ENCODE assay signal across 9 cellular contexts in the genomic region with DNA sequence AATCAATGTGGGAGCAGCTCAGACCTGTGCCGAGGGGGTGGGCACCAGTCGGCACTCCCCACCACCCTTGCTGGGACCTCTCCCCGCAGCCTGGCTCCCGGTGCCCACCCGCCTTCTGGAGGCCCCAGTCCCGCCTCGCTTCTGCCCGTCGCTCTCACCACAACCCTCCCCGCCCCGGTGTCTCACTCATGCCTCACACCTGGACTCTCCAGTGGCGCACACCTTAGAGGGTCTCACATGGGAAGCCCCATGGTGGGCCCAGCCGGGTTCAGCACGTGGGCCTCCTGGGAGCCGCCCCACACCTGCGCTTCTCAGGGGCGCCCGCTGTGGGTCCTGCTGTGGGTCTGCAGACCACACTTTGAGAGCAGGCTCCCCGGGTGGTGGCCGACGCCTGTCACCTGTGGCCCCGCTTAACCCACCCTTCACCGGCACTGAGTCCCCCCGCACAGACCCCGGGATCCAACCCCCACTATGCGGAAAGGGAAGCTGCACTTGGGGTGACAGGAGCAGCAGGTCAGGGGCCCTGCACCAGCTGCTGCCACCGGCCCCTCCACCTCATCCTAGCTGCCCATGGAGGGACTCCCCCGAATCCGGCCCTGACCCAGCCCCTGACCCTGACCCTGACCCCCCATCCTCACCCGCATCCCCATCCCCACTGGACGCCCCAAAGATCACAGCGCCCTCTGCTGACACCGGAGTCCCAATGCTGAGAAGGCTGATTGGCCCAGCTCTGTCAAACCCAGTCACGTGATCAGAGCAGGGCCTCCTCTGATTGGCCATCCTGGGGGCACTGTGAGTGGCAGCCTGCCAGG. TPM values are rescaled to one million over a fixed set of nuclear protein-coding genes. Genes with fewer than 3 reads are reported as not detected.
DNase-seq lines count a peak whose midpoint lies in the region; ATAC-seq, FAIRE-seq and TF ChIP-seq lines count a peak whose summit lies in the region.
"Had no signal": no experiment of that assay in that cellular context is flagged by ENCODE, and none has a peak within 500 bp of the region (broad histone marks: within the 10 kb centered on the region; RNA-seq: fewer than 3 reads in every experiment).

No MANE protein-coding gene starts in this region.

- POLR2A ChIA-PET in Panc1 (lab: Charles Lee) (interaction anchor here (0.6 kb wide), 2 partner anchors 75 to 87 kb away, joined by 4 to 6 read pairs; no protein-coding TSS in a partner anchor), K562 (lab: Yijun Ruan, JAX) (interaction anchor here (0.6 to 0.8 kb wide), 4 partner anchors 13 to 731 kb away, joined by 3 read pairs; no protein-coding TSS in a partner anchor)

- peak overlapping the region; percentile 79 for H2AFZ ChIP-seq in K562 (ENCODE audit: low read depth, low read length)

- DNase-seq in DMS53 (lab: John Stamatoyannopoulos, UW) (peak; percentile 54), DMS53 treated with DMSO at 0.1 percent for 48 hours (lab: John Stamatoyannopoulos, UW; ENCODE audit: unreplicated experiment) (no peak), Panc1 (ENCODE audit: low read depth, low spot score) (no peak), K562 (ENCODE audit: extremely low read depth in 1 of 4, low spot score in 3 of 4) (peak; percentile 85 to 99 (median 98)), H4 (ENCODE audit: low spot score) (no peak), inferior parietal cortex (ENCODE audit: extremely low spot score) (no peak)
- DNase-seq in stimulated activated CD4-positive, alpha-beta T cell treated with anti-CD3 and anti-CD28 coated beads, Interleukin-12 subunit alpha, Interleukin-12 subunit beta, amount 100 ng/mL, for 48 hours (ENCODE audit: low read depth in 2 of 3, low spot score in 1 of 3), result peak; percentile 32 to 38 (median 32)

- H4K20me1 ChIP-seq in K562 (replicated peaks; ENCODE audit: control insufficient read depth, insufficient read depth, low read length), result no peaks in the 10 kb centered on the region

- H3K27me3 ChIP-seq in Panc1 (ENCODE audit: control insufficient read depth, insufficient read depth, low read length) (no peaks in the 10 kb centered on the region), K562 (ENCODE audit: control insufficient read depth in 2 of 2, insufficient read depth in 2 of 2, low read length in 2 of 2) (no peaks in the 10 kb centered on the region)

- H3K4me2 ChIP-seq in K562 (ENCODE audit: insufficient read depth, low read length), result no peak overlapping the region

- TF ChIP-seq POLR2A in K562 (conservative IDR thresholded peaks at IDR 0.05), result no peak

- H3K27ac ChIP-seq in Panc1 (ENCODE audit: low read length), result no peak overlapping the region
- H3K27ac ChIP-seq in K562 (ENCODE audit: extremely low read depth, low read depth, low read length), result no peak overlapping the region

- H3K9me3 ChIP-seq in Panc1 (ENCODE audit: control insufficient read depth, insufficient read depth, low read depth, low read length) (no peaks in the 10 kb centered on the region), K562 (replicated peaks; ENCODE audit: control insufficient read depth, insufficient read depth, low read depth, low read length) (no peaks in the 10 kb centered on the region)

- intact Hi-C loops in Panc1 (cut with micrococcal nuclease; ENCODE audit: unreplicated experiment) (no loop called here), K562 (cut with micrococcal nuclease) (no loop called here)

- H3K9ac ChIP-seq in K562 (ENCODE audit: insufficient read depth in 1 of 2, low read depth in 2 of 2, low read length in 2 of 2), result 0 out of 4 replicates have a peak overlapping the region, but pooled peaks of 1 of the 2 experiments have one; percentile 64

- H3K4me3 ChIP-seq in Panc1 (ENCODE audit: low read depth in 2 of 2, low read length in 2 of 2) (no peak overlapping the region), K562 (no peak overlapping the region)

- FAIRE-seq in K562 (lab: Jason Lieb, UNC), result peak; percentile 96
- FAIRE-seq: TTC549 had no signal

- H3K79me2 ChIP-seq in K562 (ENCODE audit: control insufficient read depth, insufficient read depth, low read length), result no peaks in the 10 kb centered on the region

- 0 out of 2 replicates have a peak, but pooled peaks have one; percentile 38 for ATAC-seq in Panc1
- peak; percentile 96 for ATAC-seq in K562
- no peak for ATAC-seq in GM19328 (IDR thresholded peaks at IDR 0.05; ENCODE audit: unreplicated experiment)

- H3K4me1 ChIP-seq in Panc1 (ENCODE audit: control insufficient read depth, insufficient read depth, low read length) (no peaks in the 10 kb centered on the region; the same call in 1 of the 2 replicates), K562 (replicated peaks in 1 of 2; ENCODE audit: control insufficient read depth in 2 of 2, insufficient read depth in 2 of 2, low read length in 2 of 2) (peaks cover 0 to 54% of the 10 kb centered on the region in 2 experiments; a peak in 2 of 5 replicates)

- TF ChIP-seq CTCF in Panc1 (IDR thresholded peaks at IDR 0.05) (no peak; the same call in 1 of the 2 replicates), K562 (IDR thresholded peaks at IDR 0.05 in 2 of 3, conservative IDR thresholded peaks at IDR 0.05 in 1 of 3; ENCODE audit: insufficient read depth in 2 of 3, low read depth in 1 of 3, low read length in 3 of 3) (peak; percentile 72 to 86 (median 82))

- CTCF ChIA-PET in Panc1 (lab: Charles Lee), result interaction anchor here (1.3 kb wide), 1 partner anchor 13 kb away, joined by 3 read pairs; no protein-coding TSS in a partner anchor
- CTCF ChIA-PET in K562 (lab: Yijun Ruan, JAX; ENCODE audit: low intra/inter-chr PET ratio), result no interaction called here

- in situ Hi-C loops in Panc1 (cut with HindIII; ENCODE audit: low pct_unique_long_range_greater_than_20kb, low sequenced_read_pairs) (no loop called here), K562 (cut with MboI) (no loop called here)

- H3K36me3 ChIP-seq in Panc1 (ENCODE audit: control insufficient read depth, insufficient read depth, low read length) (no peaks in the 10 kb centered on the region), K562 (ENCODE audit: control insufficient read depth, insufficient read depth, low read length) (no peaks in the 10 kb centered on the region)

- no peaks in the 10 kb centered on the region for H3K9me1 ChIP-seq in K562 (ENCODE audit: control insufficient read depth, insufficient read depth, low read length)

- 68% methylated on average over 23 of the region's 34 CpGs for WGBS in K562 (ENCODE audit: insufficient coverage, low coverage, missing lambda C conversion rate)

- TF ChIP-seq RAD21 in K562 (CRISPR knock-in tag; conservative IDR thresholded peaks at IDR 0.05 in 1 of 2, IDR thresholded peaks at IDR 0.05 in 1 of 2), result peak; percentile 23 to 59; a peak in 3 of 4 replicates

- BruUV-seq in Panc1 (replicated peaks; lab: Mats Ljungman, UMichigan) (no TSS peak), K562 (replicated peaks; lab: Mats Ljungman, UMichigan) (no TSS peak)

- TF ChIP-seq EP300 in K562 (IDR thresholded peaks at IDR 0.05; ENCODE audit: low read length), result no peak

TF ChIP-seq in K562, 482 proteins besides CTCF, POLR2A, EP300 and RAD21 (continues in another document):
- TF ChIP-seq PKNOX1 (IDR thresholded peaks at IDR 0.05) (peak; percentile 82), CREM (IDR thresholded peaks at IDR 0.05; ENCODE audit: low read depth) (peak; percentile 46; the same call in 1 of the 2 replicates)

RNA-seq across cellular contexts. Expression of gene SLC38A10, which starts 27.4 kb away (rescaled TPM):
- 188 TPM for total RNA-seq in Panc1 (2021; ENCODE audit: unreplicated experiment)
- polyA plus RNA-seq in Panc1 (2012; ENCODE audit: insufficient read length), result 144 TPM
- 96.2 and 235 TPM in 2 replicates for total RNA-seq in K562 (2011; cell fraction: chromatin; rRNA removed; ENCODE audit: low replicate concordance)
- total RNA-seq in K562 (2011; cell fraction: nucleolus; rRNA removed), result 109 and 114 TPM in 2 replicates
- total RNA-seq in K562 (2011; cell fraction: nucleoplasm; rRNA removed), result 104 and 132 TPM in 2 replicates
- 35.6 and 35.8 TPM in 2 replicates for total RNA-seq in K562 (2014; rRNA removed)
- 4.3 and 5.2 TPM in 2 replicates for total RNA-seq in K562 (2014; rRNA removed; fragmentation: Illumina TruSeq; extraction: Trizol)
- 15.5 and 16.1 TPM in 2 replicates for total RNA-seq in K562 (2015; rRNA removed; fragmentation: Illumina TruSeq; extraction: Trizol)
- total RNA-seq in K562 (2021), result 52.8 and 54.2 TPM in 2 replicates
- 13.1 and 18.0 TPM in 2 replicates for polyA plus RNA-seq in K562 (2011; rRNA removed)
- polyA plus RNA-seq in K562 (2011; cell fraction: cytosol; rRNA removed), result 18.4 and 29.4 TPM in 2 replicates
- polyA plus RNA-seq in K562 (2011; cell fraction: nucleus; rRNA removed), result 50.2 and 67.4 TPM in 2 replicates
- polyA plus RNA-seq in K562 (2012), result 38.9 and 86.6 TPM in 2 replicates
- polyA plus RNA-seq in K562 (2014; fragmentation: Illumina TruSeq; extraction: Trizol), result 13.8 and 24.0 TPM in 2 replicates
- under 1 TPM; 0.45 to 0.92 TPM for polyA plus RNA-seq in K562 (2014; fragmentation: Nextera tagmentation; extraction: Ambion mirVana)
- 31.7 and 32.1 TPM in 2 replicates for polyA plus RNA-seq in K562 (2014; rRNA removed)
- polyA minus RNA-seq in K562 (2011; rRNA and poly(A)+ RNA removed), result 16.9 and 24.8 TPM in 2 replicates
- polyA minus RNA-seq in K562 (2011; cell fraction: cytosol; rRNA and poly(A)+ RNA removed), result 54.3 and 65.3 TPM in 2 replicates
- polyA minus RNA-seq in K562 (2011; cell fraction: nucleus; rRNA and poly(A)+ RNA removed), result 28.7 and 33.2 TPM in 2 replicates
- 40.9 and 67.3 TPM in 2 replicates for total RNA-seq in H4 (2014; rRNA removed; shearing (Covaris generic))

Comparison
In these comparisons a context has a peak if more than half of its experiments do, and no peak if none do; other contexts are left out.
1. DNase-seq: peak in DMS53 (single experiment), K562 (4 of 4) and stimulated activated CD4-positive, alpha-beta T cell treated with anti-CD3 and anti-CD28 coated beads, Interleukin-12 subunit alpha, Interleukin-12 subunit beta, amount 100 ng/mL, for 48 hours (3 of 3); none in DMS53 treated with DMSO at 0.1 percent for 48 hours (single experiment), Panc1 (single experiment), H4 (single experiment) and inferior parietal cortex (single experiment).